ENCODE assay signal across 19 cellular contexts in the genomic region with DNA sequence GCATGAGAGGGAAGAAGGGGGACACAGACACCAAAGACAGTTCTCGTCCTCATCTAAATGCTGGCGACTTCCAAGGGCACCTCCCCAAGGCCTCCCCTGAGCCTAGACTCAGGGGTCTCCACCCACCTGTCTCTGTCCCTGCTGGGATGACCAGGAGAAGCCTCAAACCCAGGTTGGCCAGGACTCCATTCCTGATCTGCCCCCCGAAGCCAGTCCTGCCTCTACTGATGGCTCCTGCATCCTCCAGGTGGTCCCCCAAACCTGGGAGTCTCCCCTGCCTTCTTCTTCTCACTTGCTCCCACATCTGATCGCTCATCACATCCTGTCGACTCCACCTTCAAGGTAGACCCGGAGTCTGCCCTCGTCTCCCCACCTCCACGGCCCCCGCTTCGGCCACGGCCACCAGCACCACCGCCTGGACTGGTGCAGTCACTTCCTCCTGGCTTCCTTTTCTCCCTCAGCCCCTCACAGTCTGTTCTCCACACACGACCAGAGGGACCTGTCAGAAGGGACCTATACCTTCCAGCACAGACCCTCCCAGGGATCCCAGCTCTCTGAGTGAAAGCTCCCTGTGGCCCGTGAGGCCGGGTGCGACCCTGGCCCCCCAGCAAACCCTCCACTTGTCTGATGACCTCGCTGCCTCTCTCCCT.
DNase-seq lines count a peak whose midpoint lies in the region; ATAC-seq and TF ChIP-seq lines count a peak whose summit lies in the region.
"Had no signal": no experiment of that assay in that cellular context is flagged by ENCODE, and none has a peak within 500 bp of the region (broad histone marks: within the 10 kb centered on the region; RNA-seq: fewer than 3 reads in every experiment).

No MANE protein-coding gene starts in this region.

- H3K9me3 ChIP-seq in breast epithelium: no peaks in the 10 kb centered on the region
- H3K9me3 ChIP-seq in gastrocnemius medialis: no peaks in the 10 kb centered on the region
- no peaks in the 10 kb centered on the region for H3K9me3 ChIP-seq in Caco-2
- H3K9me3 ChIP-seq: ovary, thoracic aorta had no signal

- in situ Hi-C loops in gastrocnemius medialis (cut with MboI; ENCODE audit: low sequenced_read_pairs in 4 of 4): loop anchor here in 2 of 4 donors (10.0 to 25.0 kb wide), 3 partner anchors 88 to 180 kb away; partner anchors contain the start of gene CEBPB (in 1 of the 2)

- H3K9me3 Mint-ChIP-seq in stimulated activated naive CD8-positive, alpha-beta T cell treated with anti-CD3 and anti-CD28 coated beads, Interleukin-15, Interleukin-2, amounts not matched to agents 100 ng/mL and 50 ng/mL, for 24 hours: no peaks in the 10 kb centered on the region
- H3K9me3 Mint-ChIP-seq in Caco-2 (ENCODE audit: unreplicated experiment): no peaks in the 10 kb centered on the region
- H3K9me3 Mint-ChIP-seq: activated T-helper 2 cell treated with anti-CD3 and anti-CD28 coated beads, Interferon-gamma antibody, Interleukin-2, Interleukin-4, amounts not matched to agents 10 μg/mL and 5 μg/mL and 100 μg/mL, durations not matched to agents 14 hours and 24 hours and 36 hours; T-helper 1 cell treated with Interleukin-12 subunit alpha and Interleukin-12 subunit beta and Interleukin-4 antibody, amounts not matched to agents 30 μg/mL and 1 μg/mL, for 36 hours had no signal

- no peak overlapping the region for H3K4me3 ChIP-seq in breast epithelium
- no peak overlapping the region for H3K4me3 ChIP-seq in gastrocnemius medialis
- H3K4me3 ChIP-seq in Caco-2 (ENCODE audit: low read depth, low read length): no peak overlapping the region
- H3K4me3 ChIP-seq: GM23248, hepatocyte, ovary, thoracic aorta had no signal

- H3K4me3 Mint-ChIP-seq in stimulated activated naive CD8-positive, alpha-beta T cell treated with anti-CD3 and anti-CD28 coated beads, Interleukin-15, Interleukin-2, amounts not matched to agents 100 ng/mL and 50 ng/mL, for 24 hours: no peak overlapping the region
- no peak overlapping the region for H3K4me3 Mint-ChIP-seq in Caco-2 (ENCODE audit: unreplicated experiment)
- H3K4me3 Mint-ChIP-seq: T-helper 1 cell treated with Interleukin-12 subunit alpha and Interleukin-12 subunit beta and Interleukin-4 antibody, amounts not matched to agents 30 μg/mL and 1 μg/mL, for 36 hours had no signal

- no peaks in the 10 kb centered on the region for H3K36me3 Mint-ChIP-seq in stimulated activated naive CD8-positive, alpha-beta T cell treated with anti-CD3 and anti-CD28 coated beads, Interleukin-15, Interleukin-2, amounts not matched to agents 100 ng/mL and 50 ng/mL, for 24 hours (ENCODE audit: low read depth)
- no peaks in the 10 kb centered on the region for H3K36me3 Mint-ChIP-seq in Caco-2 (ENCODE audit: insufficient read depth, unreplicated experiment)

- no peaks in the 10 kb centered on the region for H3K27me3 ChIP-seq in breast epithelium
- no peaks in the 10 kb centered on the region for H3K27me3 ChIP-seq in gastrocnemius medialis
- H3K27me3 ChIP-seq in Caco-2 (replicated peaks; ENCODE audit: control insufficient read depth, insufficient read depth, low read length): no peaks in the 10 kb centered on the region
- H3K27me3 ChIP-seq: hepatocyte, ovary had no signal

- no peak for ATAC-seq in stimulated activated naive CD8-positive, alpha-beta T cell treated with anti-CD3 and anti-CD28 coated beads, Interleukin-15, Interleukin-2, amounts not matched to agents 100 U/mL and 50 U/mL, for 24 hours
- no peak for ATAC-seq in gastrocnemius medialis
- ATAC-seq: Panc1 had no signal

- no peak for DNase-seq in stimulated activated naive CD8-positive, alpha-beta T cell treated with anti-CD3 and anti-CD28 coated beads, Interleukin-15, Interleukin-2, amounts not matched to agents 100 U/mL and 50 U/mL, for 24 hours
- DNase-seq in breast epithelium (ENCODE audit: low spot score in 2 of 2) (no peak), gastrocnemius medialis (no peak), Caco-2 (no peak), GM03348 (ENCODE audit: low spot score) (no peak), cerebellar cortex (ENCODE audit: low spot score) (no peak), DMS79 treated with DMSO at 0.1 percent for 48 hours (lab: John Stamatoyannopoulos, UW) (no peak)
- DNase-seq: AML-193, GM23248, MV-4-11, NCI-H2081 treated with DMSO at 0.1 percent for 48 hours, NCI-H69 had no signal

- intact Hi-C loops in breast epithelium (cut with DNase I; ENCODE audit: low total_unique reads): no loop called here
- intact Hi-C loops in gastrocnemius medialis (cut with DNase I; ENCODE audit: low total_unique reads): no loop called here
- intact Hi-C loops in Caco-2 (cut with micrococcal nuclease; ENCODE audit: unreplicated experiment): no loop called here

- POLR2A ChIA-PET in Caco-2 (lab: Charles Lee): interaction anchor here (0.5 kb wide), 1 partner anchor 311 kb away, joined by 4 read pairs; no protein-coding TSS in a partner anchor

- TF ChIP-seq CTCF in breast epithelium (IDR thresholded peaks at IDR 0.05) (no peak), gastrocnemius medialis (IDR thresholded peaks at IDR 0.05 in 4 of 5, conservative IDR thresholded peaks at IDR 0.05 in 1 of 5) (no peak), Caco-2 (IDR thresholded peaks at IDR 0.05; ENCODE audit: insufficient read depth in 1 of 2, low read depth in 1 of 2, low read length in 1 of 2, severe bottlenecking in 1 of 2, unreplicated experiment in 1 of 2) (no peak)

- H3K4me1 ChIP-seq in breast epithelium (peaks cover 20 to 30% of the 10 kb centered on the region in 2 donors), gastrocnemius medialis (peaks cover 58 to 60% of the 10 kb centered on the region in 2 donors), Caco-2 (peaks cover 34% of the 10 kb centered on the region)

- peaks cover 22% of the 10 kb centered on the region for H3K4me1 Mint-ChIP-seq in stimulated activated naive CD8-positive, alpha-beta T cell treated with anti-CD3 and anti-CD28 coated beads, Interleukin-15, Interleukin-2, amounts not matched to agents 100 ng/mL and 50 ng/mL, for 24 hours (ENCODE audit: low read depth)
- peaks cover 7% of the 10 kb centered on the region for H3K4me1 Mint-ChIP-seq in Caco-2 (ENCODE audit: low read depth, unreplicated experiment)

- BruUV-seq in Caco-2 (replicated peaks; lab: Mats Ljungman, UMichigan): no TSS peak

- no peaks in the 10 kb centered on the region for H3K36me3 ChIP-seq in breast epithelium
- no peaks in the 10 kb centered on the region for H3K36me3 ChIP-seq in gastrocnemius medialis
- H3K36me3 ChIP-seq in Caco-2 (ENCODE audit: control insufficient read depth, insufficient read depth, low read length): no peaks in the 10 kb centered on the region
- H3K36me3 ChIP-seq: ovary, thoracic aorta had no signal

- TF ChIP-seq POLR2A in breast epithelium (IDR thresholded peaks at IDR 0.05) (no peak), gastrocnemius medialis (IDR thresholded peaks at IDR 0.05) (no peak)

- H3K27ac Mint-ChIP-seq in stimulated activated naive CD8-positive, alpha-beta T cell treated with anti-CD3 and anti-CD28 coated beads, Interleukin-15, Interleukin-2, amounts not matched to agents 100 ng/mL and 50 ng/mL, for 24 hours: peak overlapping the region; percentile 18
- H3K27ac Mint-ChIP-seq in Caco-2 (ENCODE audit: unreplicated experiment): no peak overlapping the region
- H3K27ac Mint-ChIP-seq: T-helper 1 cell treated with Interleukin-12 subunit alpha and Interleukin-12 subunit beta and Interleukin-4 antibody, amounts not matched to agents 30 μg/mL and 1 μg/mL, for 36 hours had no signal

- H3K27ac ChIP-seq in breast epithelium: peak overlapping the region; percentile 87 to 94
- H3K27ac ChIP-seq in gastrocnemius medialis: peak overlapping the region; percentile 82 to 96 (median 90)
- H3K27ac ChIP-seq: GM23248, hepatocyte, thoracic aorta had no signal

- peaks cover 3% of the 10 kb centered on the region for H3K27me3 Mint-ChIP-seq in stimulated activated naive CD8-positive, alpha-beta T cell treated with anti-CD3 and anti-CD28 coated beads, Interleukin-15, Interleukin-2, amounts not matched to agents 100 ng/mL and 50 ng/mL, for 24 hours
- no peaks in the 10 kb centered on the region for H3K27me3 Mint-ChIP-seq in Caco-2 (ENCODE audit: insufficient read depth, unreplicated experiment)

- CTCF ChIA-PET in Caco-2 (lab: Charles Lee): interaction anchor here (0.5 to 0.6 kb wide), 2 partner anchors 95 to 115 kb away, joined by 4 read pairs; no protein-coding TSS in a partner anchor
